In genomic region chr4:70885174-70885573, GRCh38 we compare ENCODE assay signal across 1 cellular context.
TF ChIP-seq lines count a peak whose summit lies in the region.

No MANE protein-coding gene starts in this region.

TF ChIP-seq in GM23338, 12 proteins besides CTCF, POLR2A, EP300 and RAD21 (continued from another document):
- TF ChIP-seq, protein P1, sequence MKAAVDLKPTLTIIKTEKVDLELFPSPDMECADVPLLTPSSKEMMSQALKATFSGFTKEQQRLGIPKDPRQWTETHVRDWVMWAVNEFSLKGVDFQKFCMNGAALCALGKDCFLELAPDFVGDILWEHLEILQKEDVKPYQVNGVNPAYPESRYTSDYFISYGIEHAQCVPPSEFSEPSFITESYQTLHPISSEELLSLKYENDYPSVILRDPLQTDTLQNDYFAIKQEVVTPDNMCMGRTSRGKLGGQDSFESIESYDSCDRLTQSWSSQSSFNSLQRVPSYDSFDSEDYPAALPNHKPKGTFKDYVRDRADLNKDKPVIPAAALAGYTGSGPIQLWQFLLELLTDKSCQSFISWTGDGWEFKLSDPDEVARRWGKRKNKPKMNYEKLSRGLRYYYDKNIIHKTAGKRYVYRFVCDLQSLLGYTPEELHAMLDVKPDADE (IDR thresholded peaks at IDR 0.05) = no peak
- no peak for TF ChIP-seq ZNF114 (CRISPR knock-in tag; IDR thresholded peaks at IDR 0.05)
